16 cellular contexts compared by ENCODE assay signal in the genomic region with DNA sequence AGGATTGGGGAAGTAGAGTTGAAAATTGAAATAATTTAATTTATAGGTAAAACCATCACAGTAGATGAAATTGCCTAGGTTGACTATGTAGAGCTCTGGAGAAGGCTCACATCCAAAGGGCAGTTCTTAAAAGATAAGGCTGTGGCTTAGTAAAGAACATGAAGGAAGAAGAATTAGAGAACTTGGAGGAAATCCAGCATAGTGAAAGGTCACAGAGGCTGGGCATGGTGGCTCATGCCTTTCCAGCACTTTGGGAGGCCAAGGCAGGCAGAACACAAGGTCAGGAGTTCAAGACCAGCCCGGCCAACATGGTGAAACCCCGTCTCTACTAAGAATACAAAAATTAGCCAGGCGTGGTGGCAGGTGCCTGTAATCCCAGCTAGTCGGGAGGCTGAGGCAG. TPM values are rescaled to one million over a fixed set of nuclear protein-coding genes. Genes with fewer than 3 reads are reported as not detected.
DNase-seq lines count a peak whose midpoint lies in the region; ATAC-seq, FAIRE-seq and TF ChIP-seq lines count a peak whose summit lies in the region.
"Not testable (repeated sequence)": the region's sequence is repeated elsewhere in the genome, so short reads cannot be mapped to it uniquely, and the experiment has no call there.
"Had no signal": no experiment of that assay in that cellular context is flagged by ENCODE, and none has a peak within 500 bp of the region (broad histone marks: within the 10 kb centered on the region; RNA-seq: fewer than 3 reads in every experiment).

No MANE protein-coding gene starts in this region.

- H3K27ac Mint-ChIP-seq in activated T-cell treated with anti-CD3 and anti-CD28 coated beads, Interleukin-2, amount 50 U/mL, for 24 hours, result peak overlapping the region; percentile 92

- not testable (repeated sequence) for H3K79me2 ChIP-seq in OCI-LY7 (ENCODE audit: insufficient read depth, low read depth, low read length)

- H4K20me1 ChIP-seq in OCI-LY7 (ENCODE audit: insufficient read depth, low read length), result not testable (repeated sequence)

- peak overlapping the region; percentile 84; the same call in 1 of the 2 replicates for H2AFZ ChIP-seq in OCI-LY7 (ENCODE audit: low read length)

- 36 to 67% (median 56%) methylated on average over 4 of the region's 4 CpGs for WGBS in small intestine, 3 donors

- CTCF ChIA-PET in OCI-LY7 (lab: Charles Lee; ENCODE audit: unreplicated experiment), result not testable (repeated sequence)

- H3K4me3 ChIP-seq in OCI-LY7 (ENCODE audit: low read depth, low read length, poor library complexity, severe bottlenecking); small intestine (ENCODE audit: low read depth in 1 of 2, low read length in 2 of 2): not testable (repeated sequence)

- H3K27me3 Mint-ChIP-seq in activated T-cell treated with anti-CD3 and anti-CD28 coated beads, Interleukin-2, amount 50 U/mL, for 24 hours, result not testable (repeated sequence)

- not testable (repeated sequence) for FAIRE-seq in small intestine (lab: Jason Lieb, UNC)

- not testable (repeated sequence) for H3K36me3 ChIP-seq in OCI-LY7 (ENCODE audit: insufficient read depth, low read length); small intestine (ENCODE audit: control insufficient read depth in 2 of 2, insufficient read depth in 2 of 2, low read length in 2 of 2)

- H3K9me2 ChIP-seq in OCI-LY7 (ENCODE audit: insufficient read depth, low read length), result not testable (repeated sequence)

- not testable (repeated sequence) for H3K27ac ChIP-seq in OCI-LY7 (ENCODE audit: low read depth, low read length, poor library complexity, severe bottlenecking)
- H3K27ac ChIP-seq in small intestine (ENCODE audit: low read depth in 1 of 2, low read length in 1 of 2), result peak overlapping the region in 1 of 2 donors; percentile 2

- not testable (repeated sequence) for H3K9me3 Mint-ChIP-seq in activated T-cell treated with anti-CD3 and anti-CD28 coated beads, Interleukin-2, amount 50 U/mL, for 24 hours

- H3K4me1 ChIP-seq in OCI-LY7 (ENCODE audit: insufficient read depth, low read length, poor library complexity, severe bottlenecking) (peaks cover 20% of the 10 kb centered on the region), small intestine (ENCODE audit: control insufficient read depth in 2 of 2, insufficient read depth in 1 of 2, low read depth in 1 of 2, low read length in 1 of 2) (peaks cover 11% of the 10 kb centered on the region in 2 donors)

- H3K4me3 Mint-ChIP-seq in activated T-cell treated with anti-CD3 and anti-CD28 coated beads, Interleukin-2, amount 50 U/mL, for 24 hours, result not testable (repeated sequence)

- not testable (repeated sequence) for H3K36me3 Mint-ChIP-seq in activated T-cell treated with anti-CD3 and anti-CD28 coated beads, Interleukin-2, amount 50 U/mL, for 24 hours (ENCODE audit: low read depth)

- POLR2A ChIA-PET in OCI-LY7 (lab: Charles Lee), result interaction anchor here (0.9 kb wide), 1 partner anchor 10 kb away, joined by 3 read pairs; no protein-coding TSS in a partner anchor

- not testable (repeated sequence) for TF ChIP-seq CTCF in OCI-LY7 (conservative IDR thresholded peaks at IDR 0.05; ENCODE audit: low read length)

- ATAC-seq in left colon, result peak; percentile 68

- not testable (repeated sequence) for H3K27me3 ChIP-seq in small intestine (ENCODE audit: control insufficient read depth in 2 of 2, insufficient read depth in 2 of 2, low read length in 2 of 2)

- H3K4me2 ChIP-seq in OCI-LY7 (ENCODE audit: low read length), result not testable (repeated sequence)

- BruUV-seq in OCI-LY7 (replicated peaks; lab: Mats Ljungman, UMichigan), result not testable (repeated sequence)

- DNase-seq in AML-193 (lab: John Stamatoyannopoulos, UW), result peak; percentile 32 to 48
- peak; percentile 21 for DNase-seq in GDM1 (lab: John Stamatoyannopoulos, UW)
- DNase-seq in OCI-LY7 (ENCODE audit: low spot score); activated T-cell treated with anti-CD3 and anti-CD28 coated beads, Interleukin-2, amount 50 U/mL, for 24 hours; left colon: not testable (repeated sequence)
- DNase-seq in UCSD-AML1 (lab: John Stamatoyannopoulos, UW; ENCODE audit: unreplicated experiment), result peak; percentile 17
- peak; percentile 56 for DNase-seq in amniotic epithelial cell (ENCODE audit: low read depth)
- DNase-seq in small intestine, result peak; percentile 88

- intact Hi-C loops in OCI-LY7 (cut with micrococcal nuclease; ENCODE audit: unreplicated experiment); left colon (cut with DNase I, micrococcal nuclease): not testable (repeated sequence)

- peaks cover 13% of the 10 kb centered on the region; the same call in 1 of the 2 replicates for H3K9me3 ChIP-seq in OCI-LY7 (ENCODE audit: low read length)
- not testable (repeated sequence) for H3K9me3 ChIP-seq in small intestine (ENCODE audit: control insufficient read depth, low read depth)

- peaks cover 24% of the 10 kb centered on the region for H3K4me1 Mint-ChIP-seq in activated T-cell treated with anti-CD3 and anti-CD28 coated beads, Interleukin-2, amount 50 U/mL, for 24 hours (ENCODE audit: low read depth)

RNA-seq across cellular contexts. Expression of a gene that starts 7.0 kb away (rescaled TPM):
- 42.2 and 51.1 TPM in 2 replicates for total RNA-seq in OCI-LY7 (2014; rRNA removed; shearing (Covaris generic))
- total RNA-seq in OCI-LY7 (2022), result 66.6 and 76.6 TPM in 2 replicates
- under 1 TPM in 1 of 2 donors, not detected in 1; 0.31 TPM for total RNA-seq in left colon
- polyA plus RNA-seq in small intestine, result under 1 TPM in 2 of 3 donors, not detected in 1; 0.03 to 0.54 TPM
- total RNA-seq: activated B cell treated with CpG ODN at 0.5 μM for 24 hours, bronchial epithelial cell, GM23338, HT1080, mammary epithelial cell, SK-MEL-5, temporal lobe had no signal
- polyA plus RNA-seq: GM23338, heart left ventricle, mammary epithelial cell had no signal

RNA-seq across cellular contexts. Expression of a gene that starts 38.0 kb away (rescaled TPM):
- total RNA-seq in OCI-LY7 (2014; rRNA removed; shearing (Covaris generic)), result not detected in 2 replicates
- total RNA-seq in OCI-LY7 (2022), result not detected in 2 replicates
- total RNA-seq in left colon, result 100 to 1,000 TPM; 174 to 180 TPM
- 10 to 100 TPM; 33.0 to 38.0 (median 35.7) TPM for polyA plus RNA-seq in small intestine

Comparison
In these comparisons a context has a peak if more than half of its experiments do, and no peak if none do; other contexts are left out.
1. RNA of a gene that starts 7.0 kb away (total RNA-seq): 42.2 to 76.6 TPM in OCI-LY7; 0.31 TPM in left colon; every median in the first group is over 10 times any median in the second.
2. RNA of a gene that starts 38.0 kb away (total RNA-seq): 174 to 180 TPM in left colon; not detected in OCI-LY7; every median in the first group is over 100 times any median in the second.